Comparison of ENCODE assay signal across 8 cellular contexts in the genomic region with DNA sequence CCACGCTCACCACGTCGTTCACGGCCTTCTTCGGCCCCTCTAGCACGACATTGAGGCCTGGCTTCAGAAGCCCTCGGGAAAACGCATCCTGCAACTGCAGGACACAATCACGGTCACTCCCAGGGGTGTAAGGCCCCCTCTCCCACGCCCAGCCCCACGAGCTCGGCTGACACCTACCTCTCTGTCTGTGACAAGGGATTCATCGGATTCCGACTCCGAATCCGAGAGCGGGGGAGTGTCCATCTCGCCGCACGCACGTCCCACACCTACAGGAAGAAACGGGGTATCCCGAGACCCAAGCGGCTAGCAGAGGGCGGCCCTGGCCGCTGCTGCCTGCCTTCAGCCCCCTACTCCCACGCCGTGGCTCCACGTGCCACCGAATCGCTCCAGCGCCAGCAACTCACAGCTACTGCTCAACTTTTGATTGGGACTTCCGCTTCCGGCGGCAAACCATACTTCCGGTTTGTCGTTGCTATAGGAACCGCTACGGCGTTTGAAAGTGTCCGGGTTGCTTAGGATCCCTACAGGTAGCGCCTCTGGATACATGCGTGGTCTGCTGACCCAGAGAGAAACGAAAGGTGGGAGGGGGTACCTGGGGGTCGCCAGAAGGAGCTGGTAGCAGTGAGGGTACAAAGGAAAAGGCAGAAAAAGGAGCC. TPM values are rescaled to one million over a fixed set of nuclear protein-coding genes. Genes with fewer than 3 reads are reported as not detected.
DNase-seq lines count a peak whose midpoint lies in the region; ATAC-seq and TF ChIP-seq lines count a peak whose summit lies in the region.

A gene (plus strand): TSS at position 455 of the 656 bp plus-strand sequence. CDS start 424 bp downstream, outside the sequence.
A gene with protein sequence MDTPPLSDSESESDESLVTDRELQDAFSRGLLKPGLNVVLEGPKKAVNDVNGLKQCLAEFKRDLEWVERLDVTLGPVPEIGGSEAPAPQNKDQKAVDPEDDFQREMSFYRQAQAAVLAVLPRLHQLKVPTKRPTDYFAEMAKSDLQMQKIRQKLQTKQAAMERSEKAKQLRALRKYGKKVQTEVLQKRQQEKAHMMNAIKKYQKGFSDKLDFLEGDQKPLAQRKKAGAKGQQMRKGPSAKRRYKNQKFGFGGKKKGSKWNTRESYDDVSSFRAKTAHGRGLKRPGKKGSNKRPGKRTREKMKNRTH (minus strand): TSS at position 415 of the 656 bp plus-strand sequence. CDS start 172 bp downstream, at position 243.

- peaks cover 4 to 28% (median 22%) of the 10 kb centered on the region in 6 donors for H3K4me1 ChIP-seq in spleen

- no peaks in the 10 kb centered on the region for H3K9me3 ChIP-seq in spleen

- WGBS in spleen, 5 donors = 0 to 1% (median 1%) methylated on average over 28 to 45 of the region's 45 CpGs

- H3K27ac ChIP-seq in spleen = peak within 1 kb of the TSS in 6 of 8 donors; percentile 7 to 81 (median 64)

- peaks cover 0 to 26% (median 4%) of the 10 kb centered on the region in 7 donors for H3K27me3 ChIP-seq in spleen (replicated peaks in 1 of 7)

- intact Hi-C loops in spleen (cut with DNase I; ENCODE audit: low total_unique reads) = no loop called here

- H3K36me3 ChIP-seq in spleen = peaks cover 0 to 38% (median 33%) of the 10 kb centered on the region in 6 donors

- no peak for TF ChIP-seq CTCF in AG09309 (IDR thresholded peaks at IDR 0.05; ENCODE audit: control insufficient read depth, insufficient read depth, low read depth, low read length, missing control alignments)
- no peak for TF ChIP-seq CTCF in WI38 (IDR thresholded peaks at IDR 0.05; ENCODE audit: low read depth, low read length)
- TF ChIP-seq CTCF in cardiac fibroblast (IDR thresholded peaks at IDR 0.05; ENCODE audit: low read depth, low read length) = no peak
- no peak for TF ChIP-seq CTCF in spleen (IDR thresholded peaks at IDR 0.05 in 8 of 11, conservative IDR thresholded peaks at IDR 0.05 in 3 of 11)

- DNase-seq in AG09309 (ENCODE audit: low read depth) (peak; percentile 72), NCI-H2227 (lab: John Stamatoyannopoulos, UW; ENCODE audit: unreplicated experiment) (peak; percentile 93), cardiac fibroblast (ENCODE audit: low read depth in 2 of 2) (peak; percentile 95 to 96), iris pigment epithelial cell (ENCODE audit: low read depth) (peak; percentile 93), spleen (peak; percentile 95)

- ATAC-seq in GM19023 (IDR thresholded peaks at IDR 0.05; ENCODE audit: unreplicated experiment) (peak; percentile 86), HG03175 (IDR thresholded peaks at IDR 0.05; ENCODE audit: unreplicated experiment) (peak; percentile 92)

- peak within 1 kb of the TSS; percentile 62 for H3K4me3 ChIP-seq in AG09309 (ENCODE audit: control insufficient read depth, low read depth, low read length)
- H3K4me3 ChIP-seq in WI38 (ENCODE audit: low read depth, low read length) = peak within 1 kb of the TSS; percentile 89
- H3K4me3 ChIP-seq in cardiac fibroblast (replicated peaks in 1 of 2; ENCODE audit: low read depth in 2 of 2, low read length in 2 of 2) = peak within 1 kb of the TSS; percentile 80 to 91
- peak within 1 kb of the TSS; percentile 92 to 100 (median 98) for H3K4me3 ChIP-seq in spleen

- no peak for TF ChIP-seq POLR2A in spleen (IDR thresholded peaks at IDR 0.05)

RNA-seq across cellular contexts. Expression of the first gene that starts in this region (rescaled TPM):
- total RNA-seq in spleen = not detected
- polyA plus RNA-seq in spleen = under 1 TPM; 0.03 to 0.07 (median 0.05) TPM

RNA-seq across cellular contexts. Expression of the second gene that starts in this region (rescaled TPM):
- total RNA-seq in spleen = 10 to 100 TPM; 22.7 to 37.1 (median 27.5) TPM
- polyA plus RNA-seq in spleen = 10 to 100 TPM; 31.4 to 49.7 (median 48.6) TPM

Comparison
In these comparisons a context has a peak if more than half of its experiments do, and no peak if none do; other contexts are left out.
1. Peak in every context shown above with its lines: DNase-seq, ATAC-seq, H3K4me3 ChIP-seq and H3K27ac ChIP-seq.